Comparison of ENCODE assay signal across 10 cellular contexts in genomic region chr16:12538667-12539081, GRCh38.
DNase-seq lines count a peak whose midpoint lies in the region; TF ChIP-seq lines count a peak whose summit lies in the region.
"Had no signal": no experiment of that assay in that cellular context is flagged by ENCODE, and none has a peak within 500 bp of the region (broad histone marks: within the 10 kb centered on the region; RNA-seq: fewer than 3 reads in every experiment).

No MANE protein-coding gene starts in this region.

- in situ Hi-C loops in GM23248 (cut with MboI) = no loop called here

- no peaks in the 10 kb centered on the region for H3K9me2 ChIP-seq in GM23248 (ENCODE audit: insufficient read depth)

- DNase-seq in GM23248 = no peak
- DNase-seq in RWPE1 (ENCODE audit: low spot score) = peak; percentile 50
- no peak for DNase-seq in esophagus squamous epithelium (lab: John Stamatoyannopoulos, UW)
- no peak for DNase-seq in cortex of kidney (lab: John Stamatoyannopoulos, UW)
- DNase-seq in dedifferentiated amniotic fluid mesenchymal stem cell (ENCODE audit: extremely low spot score) = no peak
- no peak for DNase-seq in AML-193 (lab: John Stamatoyannopoulos, UW)
- DNase-seq in SK-N-DZ (ENCODE audit: low spot score) = no peak
- DNase-seq: adrenal gland had no signal

- no peak overlapping the region for H2AFZ ChIP-seq in GM23248

- H4K20me1 ChIP-seq in BLaER1 (peaks cover 90% of the 10 kb centered on the region), GM23248 (ENCODE audit: insufficient read depth) (no peaks in the 10 kb centered on the region)

- TF ChIP-seq POLR2A in esophagus squamous epithelium (IDR thresholded peaks at IDR 0.05) = no peak

- 74 to 84% methylated on average over 5 of the region's 5 CpGs for WGBS in GM23248 (ENCODE audit: low coverage in 1 of 2, low lambda C conversion rate in 2 of 2, missing lambda C conversion rate in 2 of 2), 2 experiments
- 14 to 20% methylated on average over 5 of the region's 5 CpGs for WGBS in esophagus squamous epithelium, 2 donors

- CTCF ChIA-PET in RWPE1 (lab: Yijun Ruan, JAX) = no interaction called here

- TF ChIP-seq CTCF in RWPE1 (conservative IDR thresholded peaks at IDR 0.05; ENCODE audit: low read depth) (no peak), esophagus squamous epithelium (IDR thresholded peaks at IDR 0.05) (no peak)

- H3F3A ChIP-seq in GM23248 (ENCODE audit: insufficient read depth) = peaks cover 13% of the 10 kb centered on the region; the same call in 1 of the 2 replicates

- H3K4me1 ChIP-seq in BLaER1 = peaks cover 31% of the 10 kb centered on the region
- H3K4me1 ChIP-seq in GM23248 (ENCODE audit: insufficient read depth) = peaks cover 20% of the 10 kb centered on the region
- peaks cover 10 to 79% (median 30%) of the 10 kb centered on the region in 3 donors for H3K4me1 ChIP-seq in esophagus squamous epithelium
- H3K4me1 ChIP-seq: adrenal gland had no signal

- H3K27ac ChIP-seq in BLaER1 = no peak overlapping the region
- peak overlapping the region; percentile 8; the same call in 1 of the 2 replicates for H3K27ac ChIP-seq in GM23248
- peak overlapping the region; percentile 36; the same call in 1 of the 2 replicates for H3K27ac ChIP-seq in RWPE1
- peak overlapping the region; percentile 19 to 81 (median 71) for H3K27ac ChIP-seq in esophagus squamous epithelium
- H3K27ac ChIP-seq: adrenal gland, right atrium auricular region had no signal

- H3K27me3 ChIP-seq in BLaER1 = no peaks in the 10 kb centered on the region
- no peaks in the 10 kb centered on the region for H3K27me3 ChIP-seq in GM23248 (replicated peaks; ENCODE audit: insufficient read depth)
- H3K27me3 ChIP-seq in esophagus squamous epithelium = no peaks in the 10 kb centered on the region
- H3K27me3 ChIP-seq: adrenal gland, right atrium auricular region had no signal

- intact Hi-C loops in esophagus squamous epithelium (cut with DNase I) = loop anchor here (5.0 kb wide), 1 partner anchor 141 kb away; no protein-coding TSS in a partner anchor

- no peak overlapping the region for H3K9ac ChIP-seq in BLaER1
- H3K9ac ChIP-seq in GM23248 = no peak overlapping the region

- no peak overlapping the region for H3K4me3 ChIP-seq in BLaER1
- no peak overlapping the region for H3K4me3 ChIP-seq in GM23248
- H3K4me3 ChIP-seq in esophagus squamous epithelium = no peak overlapping the region
- H3K4me3 ChIP-seq: adrenal gland, right atrium auricular region had no signal

- POLR2A ChIA-PET in RWPE1 (lab: Yijun Ruan, JAX; ENCODE audit: low non-redundant PET) = no interaction called here

- no peaks in the 10 kb centered on the region for H3K79me2 ChIP-seq in GM23248 (ENCODE audit: insufficient read depth)

- H3K9me3 ChIP-seq in BLaER1 (no peaks in the 10 kb centered on the region), GM23248 (ENCODE audit: low read depth) (no peaks in the 10 kb centered on the region), esophagus squamous epithelium (no peaks in the 10 kb centered on the region)
- H3K9me3 ChIP-seq: adrenal gland, right atrium auricular region had no signal

- H3K4me2 ChIP-seq in BLaER1 = peak overlapping the region; percentile 2; the same call in 1 of the 2 replicates
- no peak overlapping the region for H3K4me2 ChIP-seq in GM23248 (ENCODE audit: unreplicated experiment)

- H3K36me3 ChIP-seq in BLaER1 (no peaks in the 10 kb centered on the region), GM23248 (ENCODE audit: low read depth) (no peaks in the 10 kb centered on the region), esophagus squamous epithelium (no peaks in the 10 kb centered on the region)
- H3K36me3 ChIP-seq: adrenal gland, right atrium auricular region had no signal
